Comparison of ENCODE assay signal across 16 cellular contexts in the genomic region with DNA sequence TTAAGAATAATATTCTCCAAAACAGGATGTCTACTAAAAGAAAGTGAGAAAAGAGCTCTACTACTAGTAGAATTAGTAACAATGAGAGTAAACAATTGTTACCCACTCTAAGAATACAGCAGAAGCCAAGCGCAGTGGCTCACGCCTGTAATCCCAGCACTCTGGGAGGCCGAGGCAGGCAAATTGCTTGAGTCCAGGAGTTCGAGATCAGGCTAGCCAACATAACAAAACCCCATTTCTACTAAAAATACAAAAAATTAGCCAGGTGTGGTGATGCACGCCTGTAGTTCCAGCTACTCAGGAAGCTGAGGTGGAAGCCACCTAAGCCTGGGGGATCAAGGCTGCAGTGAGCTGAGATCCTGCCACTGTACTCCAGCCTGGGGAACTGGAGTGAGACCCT. TPM values are rescaled to one million over a fixed set of nuclear protein-coding genes. Genes with fewer than 3 reads are reported as not detected.
DNase-seq lines count a peak whose midpoint lies in the region; ATAC-seq and TF ChIP-seq lines count a peak whose summit lies in the region.
"Had no signal": no experiment of that assay in that cellular context is flagged by ENCODE, and none has a peak within 500 bp of the region (broad histone marks: within the 10 kb centered on the region; RNA-seq: fewer than 3 reads in every experiment).

No MANE protein-coding gene starts in this region.

- H3K27ac Mint-ChIP-seq in activated CD4-positive, alpha-beta T cell treated with anti-CD3 and anti-CD28 coated beads for 36 hours, result peak overlapping the region; percentile 85
- H3K27ac Mint-ChIP-seq in GM23338, result no peak overlapping the region
- peak overlapping the region; percentile 60 for H3K27ac Mint-ChIP-seq in activated T-helper 2 cell treated with anti-CD3 and anti-CD28 coated beads, Interferon-gamma antibody, Interleukin-2, Interleukin-4, amounts not matched to agents 10 μg/mL and 5 μg/mL and 100 μg/mL, durations not matched to agents 14 hours and 24 hours and 36 hours
- H3K27ac Mint-ChIP-seq in natural killer cell treated with Interleukin-12 subunit alpha and Interleukin-12 subunit beta and Interleukin-15 and Interleukin-18, amount 100 ng/mL, for 72 hours, result peak overlapping the region; percentile 63 to 67

- H3F3A ChIP-seq in GM23338 (replicated peaks; ENCODE audit: low read depth), result peaks cover 40% of the 10 kb centered on the region

- TF ChIP-seq EP300 in sigmoid colon (IDR thresholded peaks at IDR 0.05), result no peak

- no peaks in the 10 kb centered on the region for H3K27me3 Mint-ChIP-seq in activated CD4-positive, alpha-beta T cell treated with anti-CD3 and anti-CD28 coated beads for 36 hours
- peaks cover 6% of the 10 kb centered on the region for H3K27me3 Mint-ChIP-seq in GM23338 (ENCODE audit: insufficient read depth, low read depth, poor library complexity)
- H3K27me3 Mint-ChIP-seq in activated T-helper 2 cell treated with anti-CD3 and anti-CD28 coated beads, Interferon-gamma antibody, Interleukin-2, Interleukin-4, amounts not matched to agents 10 μg/mL and 5 μg/mL and 100 μg/mL, durations not matched to agents 14 hours and 24 hours and 36 hours (ENCODE audit: low read depth), result no peaks in the 10 kb centered on the region
- no peaks in the 10 kb centered on the region for H3K27me3 Mint-ChIP-seq in natural killer cell treated with Interleukin-12 subunit alpha and Interleukin-12 subunit beta and Interleukin-15 and Interleukin-18, amount 100 ng/mL, for 72 hours

- no peaks in the 10 kb centered on the region for H3K9me3 Mint-ChIP-seq in activated CD4-positive, alpha-beta T cell treated with anti-CD3 and anti-CD28 coated beads for 36 hours (ENCODE audit: low read depth)
- H3K9me3 Mint-ChIP-seq in GM23338, result no peaks in the 10 kb centered on the region
- H3K9me3 Mint-ChIP-seq in activated T-helper 2 cell treated with anti-CD3 and anti-CD28 coated beads, Interferon-gamma antibody, Interleukin-2, Interleukin-4, amounts not matched to agents 10 μg/mL and 5 μg/mL and 100 μg/mL, durations not matched to agents 14 hours and 24 hours and 36 hours, result no peaks in the 10 kb centered on the region
- H3K9me3 Mint-ChIP-seq in natural killer cell treated with Interleukin-12 subunit alpha and Interleukin-12 subunit beta and Interleukin-15 and Interleukin-18, amount 100 ng/mL, for 72 hours, result no peaks in the 10 kb centered on the region

- H3K9me3 ChIP-seq in sigmoid colon, result no peaks in the 10 kb centered on the region
- H3K9me3 ChIP-seq: A549, ascending aorta, heart right ventricle, lower lobe of right lung, prostate gland, tibial nerve had no signal

- H4K20me1 ChIP-seq in GM23338 (replicated peaks; ENCODE audit: insufficient read depth), result peaks cover 16% of the 10 kb centered on the region; the same call in 1 of the 2 replicates

- H3K4me3 Mint-ChIP-seq in activated CD4-positive, alpha-beta T cell treated with anti-CD3 and anti-CD28 coated beads for 36 hours, result peak overlapping the region; percentile 46
- no peak overlapping the region for H3K4me3 Mint-ChIP-seq in GM23338
- H3K4me3 Mint-ChIP-seq in activated T-helper 2 cell treated with anti-CD3 and anti-CD28 coated beads, Interferon-gamma antibody, Interleukin-2, Interleukin-4, amounts not matched to agents 10 μg/mL and 5 μg/mL and 100 μg/mL, durations not matched to agents 14 hours and 24 hours and 36 hours (ENCODE audit: low read depth), result peak overlapping the region; percentile 1
- H3K4me3 Mint-ChIP-seq in natural killer cell treated with Interleukin-12 subunit alpha and Interleukin-12 subunit beta and Interleukin-15 and Interleukin-18, amount 100 ng/mL, for 72 hours, result peak overlapping the region; percentile 54

- peaks cover 52% of the 10 kb centered on the region for H3K79me2 ChIP-seq in GM23338 (replicated peaks; ENCODE audit: insufficient read depth)

- H3K36me3 ChIP-seq in GM23338 (ENCODE audit: insufficient read depth) (peaks cover 26% of the 10 kb centered on the region), sigmoid colon (peaks cover 14 to 44% (median 32%) of the 10 kb centered on the region in 4 donors)

- peaks cover 62% of the 10 kb centered on the region for H3K4me1 Mint-ChIP-seq in activated CD4-positive, alpha-beta T cell treated with anti-CD3 and anti-CD28 coated beads for 36 hours
- peaks cover 26% of the 10 kb centered on the region for H3K4me1 Mint-ChIP-seq in GM23338
- peaks cover 32% of the 10 kb centered on the region for H3K4me1 Mint-ChIP-seq in activated T-helper 2 cell treated with anti-CD3 and anti-CD28 coated beads, Interferon-gamma antibody, Interleukin-2, Interleukin-4, amounts not matched to agents 10 μg/mL and 5 μg/mL and 100 μg/mL, durations not matched to agents 14 hours and 24 hours and 36 hours (ENCODE audit: low read depth)
- peaks cover 31 to 33% of the 10 kb centered on the region in 2 donors for H3K4me1 Mint-ChIP-seq in natural killer cell treated with Interleukin-12 subunit alpha and Interleukin-12 subunit beta and Interleukin-15 and Interleukin-18, amount 100 ng/mL, for 72 hours (ENCODE audit: low read depth in 2 of 2)

- intact Hi-C loops in activated CD4-positive, alpha-beta T cell treated with anti-CD3 and anti-CD28 coated beads for 36 hours (cut with DNase I, micrococcal nuclease), result no loop called here
- intact Hi-C loops in activated T-helper 2 cell treated with anti-CD3 and anti-CD28 coated beads, Interferon-gamma antibody, Interleukin-2, Interleukin-4, amounts not matched to agents 10 μg/mL and 5 μg/mL and 100 μg/mL, durations not matched to agents 14 hours and 24 hours and 36 hours (cut with micrococcal nuclease), result no loop called here
- intact Hi-C loops in sigmoid colon (cut with DNase I), result no loop called here

- no peak overlapping the region for H2AFZ ChIP-seq in GM23338

- peak; percentile 45 for DNase-seq in activated CD4-positive, alpha-beta T cell treated with anti-CD3 and anti-CD28 coated beads for 36 hours
- no peak for DNase-seq in activated CD4-positive, alpha-beta T cell treated with anti-CD3 and anti-CD28 coated beads, Interleukin-2, amount 50 U/mL, for 4 hours
- no peak for DNase-seq in GM23338 (ENCODE audit: low spot score)
- DNase-seq in activated T-helper 2 cell treated with anti-CD3 and anti-CD28 coated beads, Interferon-gamma antibody, Interleukin-2, Interleukin-4, amounts not matched to agents 10 μg/mL and 5 μg/mL and 100 μg/mL, durations not matched to agents 14 hours and 24 hours and 36 hours (ENCODE audit: low spot score), result no peak
- DNase-seq in natural killer cell treated with Interleukin-12 subunit alpha and Interleukin-12 subunit beta and Interleukin-15 and Interleukin-18, amount 100 ng/mL, for 72 hours (ENCODE audit: low spot score), result no peak
- no peak for DNase-seq in middle frontal gyrus (ENCODE audit: extremely low spot score, low spot score)
- no peak for DNase-seq in sigmoid colon
- DNase-seq: heart right ventricle, lower lobe of right lung, NCI-H2227 treated with DMSO at 0.1 percent for 48 hours, RPMI8226 had no signal

- H3K36me3 Mint-ChIP-seq in activated CD4-positive, alpha-beta T cell treated with anti-CD3 and anti-CD28 coated beads for 36 hours (ENCODE audit: low read depth), result peaks cover 56% of the 10 kb centered on the region
- H3K36me3 Mint-ChIP-seq in GM23338 (ENCODE audit: low read depth), result peaks cover 51% of the 10 kb centered on the region
- peaks cover 61% of the 10 kb centered on the region for H3K36me3 Mint-ChIP-seq in activated T-helper 2 cell treated with anti-CD3 and anti-CD28 coated beads, Interferon-gamma antibody, Interleukin-2, Interleukin-4, amounts not matched to agents 10 μg/mL and 5 μg/mL and 100 μg/mL, durations not matched to agents 14 hours and 24 hours and 36 hours (ENCODE audit: low read depth)
- peaks cover 12% of the 10 kb centered on the region for H3K36me3 Mint-ChIP-seq in natural killer cell treated with Interleukin-12 subunit alpha and Interleukin-12 subunit beta and Interleukin-15 and Interleukin-18, amount 100 ng/mL, for 72 hours

- peak; percentile 14 for ATAC-seq in activated CD4-positive, alpha-beta T cell treated with anti-CD3 and anti-CD28 coated beads for 36 hours
- ATAC-seq in GM23338 (no peak), GM19397 (IDR thresholded peaks at IDR 0.05; ENCODE audit: unreplicated experiment) (no peak)
- no peak for ATAC-seq in natural killer cell treated with Interleukin-12 subunit alpha and Interleukin-12 subunit beta and Interleukin-15 and Interleukin-18, amount 100 ng/mL, for 72 hours
- ATAC-seq: A549, heart right ventricle, lower lobe of right lung had no signal

- no peak overlapping the region for H3K4me3 ChIP-seq in GM23338
- H3K4me3 ChIP-seq in sigmoid colon, result no peak overlapping the region
- H3K4me3 ChIP-seq: A549, ascending aorta, heart right ventricle, lower lobe of right lung, prostate gland, tibial nerve had no signal

- H3K27me3 ChIP-seq in GM23338 (ENCODE audit: insufficient read depth), result no peaks in the 10 kb centered on the region
- no peaks in the 10 kb centered on the region for H3K27me3 ChIP-seq in sigmoid colon
- H3K27me3 ChIP-seq: ascending aorta, heart right ventricle, tibial nerve had no signal

- CTCF ChIA-PET in activated CD4-positive, alpha-beta T cell treated with anti-CD3 and anti-CD28 coated beads for 36 hours (lab: Charles Lee), result interaction anchor here (0.6 to 3.2 kb wide), 9 partner anchors 63 to 225 kb away, joined by 3 to 16 read pairs (median 4); no protein-coding TSS in a partner anchor

- H3K4me2 ChIP-seq in GM23338, result no peak overlapping the region

- H3K27ac ChIP-seq in GM23338 (ENCODE audit: low read depth) (peak overlapping the region; percentile 26; the same call in 1 of the 2 replicates), sigmoid colon (no peak overlapping the region)
- H3K27ac ChIP-seq: A549, ascending aorta, lower lobe of right lung, prostate gland had no signal

- no peak for TF ChIP-seq POLR2A in sigmoid colon (IDR thresholded peaks at IDR 0.05)

- 80 to 82% methylated on average over 5 of the region's 5 CpGs for WGBS in sigmoid colon, 2 donors

- H3K4me1 ChIP-seq in GM23338 (ENCODE audit: insufficient read depth), result peaks cover 17% of the 10 kb centered on the region
- peaks cover 0 to 34% (median 32%) of the 10 kb centered on the region in 4 donors for H3K4me1 ChIP-seq in sigmoid colon

- POLR2A ChIA-PET in activated CD4-positive, alpha-beta T cell treated with anti-CD3 and anti-CD28 coated beads for 36 hours (lab: Charles Lee), result interaction anchor here (0.7 to 1.2 kb wide), 4 partner anchors 13 to 111 kb away, joined by 3 to 4 read pairs (median 3); no protein-coding TSS in a partner anchor

- TF ChIP-seq CTCF in GM23338 (conservative IDR thresholded peaks at IDR 0.05; ENCODE audit: low read depth in 2 of 2) (no peak), sigmoid colon (IDR thresholded peaks at IDR 0.05) (no peak)

- no peaks in the 10 kb centered on the region for H3K9me2 ChIP-seq in GM23338 (ENCODE audit: insufficient read depth)

RNA-seq across cellular contexts. Expression of a gene that starts 4.7 kb away (rescaled TPM):
- total RNA-seq in activated CD4-positive, alpha-beta T cell treated with anti-CD3 and anti-CD28 coated beads for 36 hours, result 10 to 100 TPM; 29.9 to 31.1 TPM
- total RNA-seq in GM23338 (2014; rRNA removed; shearing (Covaris generic)), result 28.9 and 35.1 TPM in 2 replicates
- polyA plus RNA-seq in GM23338 (2016; fragmentation: Nextera tagmentation; extraction: Ambion mirVana) (8.9 and 9.7 TPM in 2 replicates), sigmoid colon (10 to 100 TPM; 13.2 to 27.2 (median 14.4) TPM)
- total RNA-seq in activated T-helper 2 cell treated with anti-CD3 and anti-CD28 coated beads, Interferon-gamma antibody, Interleukin-2, Interleukin-4, amounts not matched to agents 10 μg/mL and 5 μg/mL and 100 μg/mL, durations not matched to agents 14 hours and 24 hours and 36 hours, result 34.8 and 35.2 TPM in 2 replicates
- total RNA-seq in natural killer cell treated with Interleukin-12 subunit alpha and Interleukin-12 subunit beta and Interleukin-15 and Interleukin-18, amount 100 ng/mL, for 72 hours, result 10 to 100 TPM; 38.8 to 40.0 TPM
- total RNA-seq in sigmoid colon, result 10 to 100 TPM; 19.0 to 31.3 (median 25.4) TPM

RNA-seq across cellular contexts. Expression of a gene that starts 6.9 kb away (rescaled TPM):
- 10 to 100 TPM; 29.4 to 35.6 TPM for total RNA-seq in activated CD4-positive, alpha-beta T cell treated with anti-CD3 and anti-CD28 coated beads for 36 hours
- 12.4 and 18.0 TPM in 2 replicates for total RNA-seq in GM23338 (2014; rRNA removed; shearing (Covaris generic))
- polyA plus RNA-seq in GM23338 (2016; fragmentation: Nextera tagmentation; extraction: Ambion mirVana) (55.1 and 58.7 TPM in 2 replicates), sigmoid colon (10 to 100 TPM; 18.0 to 64.6 (median 32.4) TPM)
- 58.6 and 59.2 TPM in 2 replicates for total RNA-seq in activated T-helper 2 cell treated with anti-CD3 and anti-CD28 coated beads, Interferon-gamma antibody, Interleukin-2, Interleukin-4, amounts not matched to agents 10 μg/mL and 5 μg/mL and 100 μg/mL, durations not matched to agents 14 hours and 24 hours and 36 hours
- 10 to 100 TPM; 36.9 to 56.7 TPM for total RNA-seq in natural killer cell treated with Interleukin-12 subunit alpha and Interleukin-12 subunit beta and Interleukin-15 and Interleukin-18, amount 100 ng/mL, for 72 hours
- 10 to 100 TPM in 2 of 4 donors, 1 to 10 TPM in 2; 9.1 to 18.1 (median 12.0) TPM for total RNA-seq in sigmoid colon

RNA-seq across cellular contexts. Expression of a gene that starts 7.2 kb away (rescaled TPM):
- 100 to 1,000 TPM; 111 to 114 TPM for total RNA-seq in activated CD4-positive, alpha-beta T cell treated with anti-CD3 and anti-CD28 coated beads for 36 hours
- 96.0 and 115 TPM in 2 replicates for total RNA-seq in GM23338 (2014; rRNA removed; shearing (Covaris generic))
- polyA plus RNA-seq in GM23338 (2016; fragmentation: Nextera tagmentation; extraction: Ambion mirVana) (291 and 313 TPM in 2 replicates), sigmoid colon (100 to 1,000 TPM in 2 of 3 donors, 10 to 100 TPM in 1; 93.1 to 106 (median 104) TPM)
- 78.3 and 82.2 TPM in 2 replicates for total RNA-seq in activated T-helper 2 cell treated with anti-CD3 and anti-CD28 coated beads, Interferon-gamma antibody, Interleukin-2, Interleukin-4, amounts not matched to agents 10 μg/mL and 5 μg/mL and 100 μg/mL, durations not matched to agents 14 hours and 24 hours and 36 hours
- 10 to 100 TPM; 68.0 to 74.9 TPM for total RNA-seq in natural killer cell treated with Interleukin-12 subunit alpha and Interleukin-12 subunit beta and Interleukin-15 and Interleukin-18, amount 100 ng/mL, for 72 hours
- 10 to 100 TPM; 49.0 to 81.9 (median 76.9) TPM for total RNA-seq in sigmoid colon

RNA-seq across cellular contexts. Expression of a gene that starts 18.0 kb away (rescaled TPM):
- not detected for total RNA-seq in activated CD4-positive, alpha-beta T cell treated with anti-CD3 and anti-CD28 coated beads for 36 hours
- 0.08 and 1.4 TPM in 2 replicates for total RNA-seq in GM23338 (2014; rRNA removed; shearing (Covaris generic))
- 0.17 and 1.5 TPM in 2 replicates for polyA plus RNA-seq in GM23338 (2016; fragmentation: Nextera tagmentation; extraction: Ambion mirVana)
- not detected in 2 replicates for total RNA-seq in activated T-helper 2 cell treated with anti-CD3 and anti-CD28 coated beads, Interferon-gamma antibody, Interleukin-2, Interleukin-4, amounts not matched to agents 10 μg/mL and 5 μg/mL and 100 μg/mL, durations not matched to agents 14 hours and 24 hours and 36 hours
- under 1 TPM in 1 of 2 donors, not detected in 1; 0.24 TPM for total RNA-seq in natural killer cell treated with Interleukin-12 subunit alpha and Interleukin-12 subunit beta and Interleukin-15 and Interleukin-18, amount 100 ng/mL, for 72 hours
- 10 to 100 TPM in 1 of 4 donors, 1 to 10 TPM in 3; 6.0 to 18.0 (median 7.5) TPM for total RNA-seq in sigmoid colon
- polyA plus RNA-seq in sigmoid colon, result 1 to 10 TPM; 1.2 to 6.0 (median 2.1) TPM
